13 cellular contexts compared by ENCODE assay signal in the genomic region with DNA sequence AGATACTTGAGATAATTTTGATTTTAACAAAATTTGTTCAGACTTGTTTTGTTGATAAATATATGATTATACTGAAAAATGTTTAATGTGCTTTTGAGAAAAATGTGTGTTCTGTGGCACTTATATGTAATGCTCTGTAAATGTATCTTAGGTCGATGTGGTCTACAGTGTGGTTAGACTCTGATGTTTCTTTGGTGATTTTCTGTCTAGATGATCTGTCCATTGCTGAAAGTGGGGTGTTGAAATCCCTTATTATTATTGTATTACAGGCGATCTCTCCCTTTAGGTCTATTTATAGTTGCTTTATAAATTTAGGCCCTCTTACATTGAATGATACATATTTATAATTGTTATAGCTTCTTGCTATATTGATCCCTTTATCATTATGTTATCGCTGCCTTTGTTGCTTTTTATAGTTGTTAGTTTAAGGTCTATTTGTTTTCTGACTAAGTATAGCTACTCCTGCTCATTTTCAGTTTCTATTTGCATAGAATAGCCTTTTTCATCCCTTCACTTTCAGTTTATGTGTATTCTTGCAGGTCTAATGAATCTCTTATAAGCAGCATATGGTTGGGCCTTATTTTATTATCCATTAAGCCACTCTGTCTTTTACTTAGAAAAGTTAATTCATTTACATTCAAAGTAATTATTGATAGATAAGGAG.
A peak's percentile ranks its signal among the peaks of the same experiment; 100 is the strongest.
DNase-seq lines count a peak whose midpoint lies in the region; ATAC-seq and TF ChIP-seq lines count a peak whose summit lies in the region.
"Had no signal": no experiment of that assay in that cellular context is flagged by ENCODE, and none has a peak within 500 bp of the region (broad histone marks: within the 10 kb centered on the region; RNA-seq: fewer than 3 reads in every experiment).

No MANE protein-coding gene starts in this region.

- H3K4me3 ChIP-seq in GM12864 (ENCODE audit: low read depth, low read length) (no peak overlapping the region), psoas muscle (no peak overlapping the region), mesendoderm (ENCODE audit: low read length) (no peak overlapping the region)
- H3K4me3 ChIP-seq: SK-N-MC had no signal

- peak; percentile 21 for DNase-seq in GM12864 (ENCODE audit: low read depth)
- no peak for DNase-seq in activated effector memory CD4-positive, alpha-beta T cell treated with Interleukin-2 at 50 U/mL for 16 hours
- DNase-seq in psoas muscle, result no peak
- no peak for DNase-seq in mesendoderm
- no peak for DNase-seq in 8988T
- DNase-seq: activated CD4-positive, alpha-beta T cell treated with anti-CD3 and anti-CD28 coated beads, Interleukin-2, amount 10 ng/mL, durations not matched to agents 7 days and 5 days; left colon; NCI-H524 treated with DMSO at 0.1 percent for 48 hours had no signal

- H3K27ac ChIP-seq in psoas muscle (no peak overlapping the region), mesendoderm (ENCODE audit: low read depth, low read length) (no peak overlapping the region)
- H3K27ac ChIP-seq: SK-N-MC had no signal

- H4K5ac ChIP-seq in mesendoderm (ENCODE audit: low read length), result no peak overlapping the region

- no peak overlapping the region for H3K18ac ChIP-seq in mesendoderm (ENCODE audit: low read length)

- H3K27me3 ChIP-seq in psoas muscle (ENCODE audit: insufficient read depth in 3 of 3, low read length in 2 of 3) (no peaks in the 10 kb centered on the region), mesendoderm (ENCODE audit: insufficient read depth, low read length, poor library complexity) (no peaks in the 10 kb centered on the region)

- intact Hi-C loops in psoas muscle (cut with DNase I), result no loop called here

- ATAC-seq in GM19351 (IDR thresholded peaks at IDR 0.05; ENCODE audit: unreplicated experiment) (peak; percentile 95), HG02623 (IDR thresholded peaks at IDR 0.05; ENCODE audit: unreplicated experiment) (peak; percentile 99), HG03342 (IDR thresholded peaks at IDR 0.05; ENCODE audit: unreplicated experiment) (peak; percentile 99), psoas muscle (no peak)
- ATAC-seq: activated naive CD4-positive, alpha-beta T cell treated with anti-CD3 and anti-CD28 coated beads, Interleukin-2, amount 50 U/mL, for 72 hours; left colon had no signal

- WGBS in psoas muscle, 3 donors, result 88 to 93% (median 89%) methylated on average over 3 of the region's 3 CpGs
- WGBS in mesendoderm (ENCODE audit: extremely low coverage, insufficient coverage, low lambda C conversion rate), result no CpG with 5 or more reads among the region's 3 CpGs

- H3K79me2 ChIP-seq in mesendoderm (ENCODE audit: control insufficient read depth, insufficient read depth, low read length), result no peaks in the 10 kb centered on the region

- no peak overlapping the region for H2BK120ac ChIP-seq in mesendoderm (ENCODE audit: low read depth, low read length)

- H3K36me3 ChIP-seq in psoas muscle (ENCODE audit: insufficient read depth in 1 of 2, low read depth in 1 of 2) (no peaks in the 10 kb centered on the region), mesendoderm (ENCODE audit: control insufficient read depth, insufficient read depth, low read length) (no peaks in the 10 kb centered on the region)

- no peak overlapping the region for H3K4ac ChIP-seq in mesendoderm (ENCODE audit: low read depth, low read length)

- H2BK5ac ChIP-seq in mesendoderm (ENCODE audit: low read length), result no peak overlapping the region

- H3K9me3 ChIP-seq in psoas muscle, result peaks cover 2% of the 10 kb centered on the region

- H4K8ac ChIP-seq in mesendoderm (ENCODE audit: low read depth, low read length), result no peak overlapping the region

- no peak overlapping the region for H3K23ac ChIP-seq in mesendoderm (ENCODE audit: low read length)

- no peak overlapping the region for H3K4me2 ChIP-seq in mesendoderm (ENCODE audit: low read length)

- no peak overlapping the region for H3K9ac ChIP-seq in mesendoderm (ENCODE audit: low read length)

- H2AK5ac ChIP-seq in mesendoderm (ENCODE audit: low read length), result no peak overlapping the region

- no peak overlapping the region for H3K56ac ChIP-seq in mesendoderm (ENCODE audit: low read length)

- no peak for TF ChIP-seq CTCF in GM12864 (IDR thresholded peaks at IDR 0.05; ENCODE audit: low read depth, low read length, missing control alignments)
- TF ChIP-seq CTCF in psoas muscle (IDR thresholded peaks at IDR 0.05), result no peak

- no peaks in the 10 kb centered on the region for H3K79me1 ChIP-seq in mesendoderm (ENCODE audit: low read length)

- H2BK15ac ChIP-seq in mesendoderm (replicated peaks; ENCODE audit: low read depth), result no peak overlapping the region

- no peaks in the 10 kb centered on the region for H3K4me1 ChIP-seq in psoas muscle
- H3K4me1 ChIP-seq in mesendoderm (ENCODE audit: control insufficient read depth, low read depth, low read length), result no peaks in the 10 kb centered on the region

Comparison
In these comparisons a context has a peak if more than half of its experiments do, and no peak if none do; other contexts are left out.
1. ATAC-seq: peak in GM19351 (single experiment), HG02623 (single experiment) and HG03342 (single experiment); none in psoas muscle (0 of 4).